In genomic region chr9:9603345-9603744, GRCh38 we compare ENCODE assay signal across 27 cellular contexts.
"Had no signal": no experiment of that assay in that cellular context is flagged by ENCODE, and none has a peak within 500 bp of the region (broad histone marks: within the 10 kb centered on the region; RNA-seq: fewer than 3 reads in every experiment).

No MANE protein-coding gene starts in this region.

- H3K36me3 ChIP-seq: ascending aorta, breast epithelium, cardiac muscle cell, colonic mucosa, esophagus squamous epithelium, WERI-Rb-1 had no signal

- H3K4me1 ChIP-seq: ascending aorta, breast epithelium, colonic mucosa, esophagus squamous epithelium had no signal

- H3K27me3 Mint-ChIP-seq: activated CD4-positive, alpha-beta memory T cell treated with anti-CD3 and anti-CD28 coated beads for 36 hours; activated CD4-positive, alpha-beta T cell treated with anti-CD3 and anti-CD28 coated beads for 36 hours; activated CD4-positive, alpha-beta T cell treated with anti-CD3 and anti-CD28 coated beads, Interleukin-2, amount 10 ng/mL, durations not matched to agents 24 days and 14 days; activated naive CD4-positive, alpha-beta T cell treated with anti-CD3 and anti-CD28 coated beads, Interleukin-2, amount 10 ng/mL, durations not matched to agents 7 days and 5 days; activated naive CD8-positive, alpha-beta T cell treated with anti-CD3 and anti-CD28 coated beads, Interleukin-2, amount 10 ng/mL, durations not matched to agents 7 days and 5 days; activated T-cell treated with anti-CD3 and anti-CD28 coated beads, Interleukin-2, amount 50 U/mL, for 24 hours had no signal

- H3K36me3 Mint-ChIP-seq: activated CD4-positive, alpha-beta memory T cell treated with anti-CD3 and anti-CD28 coated beads for 36 hours; activated naive CD4-positive, alpha-beta T cell treated with anti-CD3 and anti-CD28 coated beads, Interleukin-2, amount 10 ng/mL, durations not matched to agents 7 days and 5 days; activated naive CD4-positive, alpha-beta T cell treated with anti-CD3 and anti-CD28 coated beads, Interleukin-2, amount 50 U/mL, for 72 hours; activated naive CD8-positive, alpha-beta T cell treated with anti-CD3 and anti-CD28 coated beads, Interleukin-2, amount 10 ng/mL, durations not matched to agents 7 days and 5 days; brain had no signal

- H3K4me3 Mint-ChIP-seq: activated CD4-positive, alpha-beta memory T cell treated with anti-CD3 and anti-CD28 coated beads for 36 hours; activated CD4-positive, alpha-beta T cell treated with anti-CD3 and anti-CD28 coated beads for 36 hours; activated CD4-positive, alpha-beta T cell treated with anti-CD3 and anti-CD28 coated beads, Interleukin-2, amount 10 ng/mL, durations not matched to agents 24 days and 14 days; activated CD8-positive, alpha-beta T cell treated with anti-CD3 and anti-CD28 coated beads, Interleukin-2, amount 10 ng/mL, durations not matched to agents 7 days and 5 days; activated naive CD4-positive, alpha-beta T cell treated with anti-CD3 and anti-CD28 coated beads, Interleukin-2, amount 10 ng/mL, durations not matched to agents 7 days and 5 days; activated naive CD8-positive, alpha-beta T cell treated with anti-CD3 and anti-CD28 coated beads, Interleukin-2, amount 10 ng/mL, durations not matched to agents 7 days and 5 days; activated T-cell treated with anti-CD3 and anti-CD28 coated beads, Interleukin-2, amount 50 U/mL, for 24 hours; activated T-cell treated with anti-CD3 and anti-CD28 coated beads, Interleukin-2, amount 50 U/mL, for 72 hours; brain had no signal

- H3K4me3 ChIP-seq: ascending aorta, breast epithelium, cardiac muscle cell, colonic mucosa, esophagus squamous epithelium had no signal

- ATAC-seq: activated CD4-positive, alpha-beta T cell treated with anti-CD3 and anti-CD28 coated beads for 36 hours; activated CD8-positive, alpha-beta T cell treated with anti-CD3 and anti-CD28 coated beads, Interleukin-2, amount 10 ng/mL, durations not matched to agents 7 days and 5 days; activated naive CD4-positive, alpha-beta T cell treated with anti-CD3 and anti-CD28 coated beads, Interleukin-2, amount 50 U/mL, for 72 hours; activated T-cell treated with anti-CD3 and anti-CD28 coated beads, Interleukin-2, amount 50 U/mL, for 72 hours had no signal

- H3K4me1 Mint-ChIP-seq: activated CD4-positive, alpha-beta T cell treated with anti-CD3 and anti-CD28 coated beads for 36 hours; activated CD4-positive, alpha-beta T cell treated with anti-CD3 and anti-CD28 coated beads, Interleukin-2, amount 10 ng/mL, durations not matched to agents 24 days and 14 days; activated naive CD4-positive, alpha-beta T cell treated with anti-CD3 and anti-CD28 coated beads, Interleukin-2, amount 10 ng/mL, durations not matched to agents 7 days and 5 days; activated naive CD8-positive, alpha-beta T cell treated with anti-CD3 and anti-CD28 coated beads, Interleukin-2, amount 10 ng/mL, durations not matched to agents 7 days and 5 days had no signal

- H3K27ac Mint-ChIP-seq: activated CD4-positive, alpha-beta memory T cell treated with anti-CD3 and anti-CD28 coated beads for 36 hours; activated CD4-positive, alpha-beta T cell treated with anti-CD3 and anti-CD28 coated beads for 36 hours; activated CD4-positive, alpha-beta T cell treated with anti-CD3 and anti-CD28 coated beads, Interleukin-2, amount 10 ng/mL, durations not matched to agents 24 days and 14 days; activated CD8-positive, alpha-beta T cell treated with anti-CD3 and anti-CD28 coated beads, Interleukin-2, amount 10 ng/mL, durations not matched to agents 7 days and 5 days; activated naive CD4-positive, alpha-beta T cell treated with anti-CD3 and anti-CD28 coated beads, Interleukin-2, amount 10 ng/mL, durations not matched to agents 7 days and 5 days; activated naive CD4-positive, alpha-beta T cell treated with anti-CD3 and anti-CD28 coated beads, Interleukin-2, amount 50 U/mL, for 72 hours; activated naive CD8-positive, alpha-beta T cell treated with anti-CD3 and anti-CD28 coated beads, Interleukin-2, amount 10 ng/mL, durations not matched to agents 7 days and 5 days; activated T-cell treated with anti-CD3 and anti-CD28 coated beads, Interleukin-2, amount 50 U/mL, for 24 hours; activated T-cell treated with anti-CD3 and anti-CD28 coated beads, Interleukin-2, amount 50 U/mL, for 72 hours; brain had no signal

- H3K9me3 ChIP-seq: ascending aorta, breast epithelium, colonic mucosa, esophagus squamous epithelium had no signal

- H3K9me3 Mint-ChIP-seq: activated CD4-positive, alpha-beta T cell treated with anti-CD3 and anti-CD28 coated beads, Interleukin-2, amount 10 ng/mL, durations not matched to agents 24 days and 14 days; activated naive CD4-positive, alpha-beta T cell treated with anti-CD3 and anti-CD28 coated beads, Interleukin-2, amount 10 ng/mL, durations not matched to agents 7 days and 5 days; activated naive CD4-positive, alpha-beta T cell treated with anti-CD3 and anti-CD28 coated beads, Interleukin-2, amount 50 U/mL, for 72 hours; activated naive CD8-positive, alpha-beta T cell treated with anti-CD3 and anti-CD28 coated beads, Interleukin-2, amount 10 ng/mL, durations not matched to agents 7 days and 5 days; activated T-cell treated with anti-CD3 and anti-CD28 coated beads, Interleukin-2, amount 50 U/mL, for 24 hours; brain had no signal

- DNase-seq: activated CD4-positive, alpha-beta memory T cell treated with anti-CD3 and anti-CD28 coated beads for 36 hours; activated CD4-positive, alpha-beta T cell treated with anti-CD3 and anti-CD28 coated beads for 36 hours; activated CD4-positive, alpha-beta T cell treated with anti-CD3 and anti-CD28 coated beads, Interleukin-2, amount 10 ng/mL, durations not matched to agents 24 days and 14 days; activated CD4-positive, CD25-positive, alpha-beta regulatory T cell; activated CD4-positive, CD25-positive, alpha-beta regulatory T cell treated with anti-CD3 and anti-CD28 coated beads, Interleukin-2, amount 50 U/mL, for 72 hours; activated CD8-positive, alpha-beta memory T cell treated with anti-CD3 and anti-CD28 coated beads, Interleukin-2, amount 50 U/mL, for 48 hours; activated CD8-positive, alpha-beta T cell treated with anti-CD3 and anti-CD28 coated beads, Interleukin-2, amount 10 ng/mL, durations not matched to agents 7 days and 5 days; activated gamma-delta T cell; activated naive CD4-positive, alpha-beta T cell; activated naive CD4-positive, alpha-beta T cell treated with anti-CD3 and anti-CD28 coated beads, Interleukin-2, amount 10 ng/mL, durations not matched to agents 7 days and 5 days; activated naive CD8-positive, alpha-beta T cell treated with anti-CD3 and anti-CD28 coated beads, Interleukin-2, amount 10 ng/mL, durations not matched to agents 7 days and 5 days; activated T-cell treated with anti-CD3 and anti-CD28 coated beads for 4 hours; activated T-cell treated with anti-CD3 and anti-CD28 coated beads, Interleukin-2, amount 50 U/mL, for 24 hours; activated T-cell treated with anti-CD3 and anti-CD28 coated beads, Interleukin-2, amount 50 U/mL, for 72 hours; central memory CD4-positive, alpha-beta T cell; cerebellar nuclear complex; colonic mucosa; effector CD8-positive, alpha-beta T cell; esophagus squamous epithelium; head of caudate nucleus; T-helper 2 cell; WERI-Rb-1 had no signal
